In genomic region chr19:53365899-53366493, GRCh38 we compare ENCODE assay signal across 8 cellular contexts. TPM values are rescaled to one million over a fixed set of nuclear protein-coding genes. Genes with fewer than 3 reads are reported as not detected.
DNase-seq lines count a peak whose midpoint lies in the region; ATAC-seq and TF ChIP-seq lines count a peak whose summit lies in the region.

No MANE protein-coding gene starts in this region.

- intact Hi-C loops in activated naive CD4-positive, alpha-beta T cell treated with anti-CD3 and anti-CD28 coated beads for 36 hours (cut with micrococcal nuclease): loop anchor here (1.0 to 2.0 kb wide), 4 partner anchors 29 to 169 kb away; partner anchors contain the start of genes ZNF761, ZNF765 and ZNF845
- intact Hi-C loops in left ventricle myocardium inferior (cut with micrococcal nuclease): no loop called here

- peaks cover 16% of the 10 kb centered on the region for H3K9me3 Mint-ChIP-seq in activated naive CD4-positive, alpha-beta T cell treated with anti-CD3 and anti-CD28 coated beads for 36 hours

- peak overlapping the region; percentile 91 for H3K4me3 Mint-ChIP-seq in activated naive CD4-positive, alpha-beta T cell treated with anti-CD3 and anti-CD28 coated beads for 36 hours

- H3K9ac ChIP-seq in skeletal muscle tissue (ENCODE audit: low read depth in 1 of 3, low read length in 3 of 3): peak overlapping the region; percentile 45 to 65 (median 64)

- peak; percentile 27 for DNase-seq in GF-D8 (lab: John Stamatoyannopoulos, UW)
- DNase-seq in NB4 (ENCODE audit: low read depth): peak; percentile 54
- peak; percentile 59 for DNase-seq in activated naive CD4-positive, alpha-beta T cell treated with anti-CD3 and anti-CD28 coated beads for 36 hours
- DNase-seq in left ventricle myocardium inferior: peak; percentile 15
- DNase-seq in GOT3 (lab: John Stamatoyannopoulos, UW): no peak
- DNase-seq in NCI-H187 treated with DMSO at 0.1 percent for 48 hours (lab: John Stamatoyannopoulos, UW): no peak

- H3K36me3 ChIP-seq in left ventricle myocardium inferior (no peaks in the 10 kb centered on the region), skeletal muscle tissue (ENCODE audit: control insufficient read depth in 3 of 3, insufficient read depth in 3 of 3, low read length in 3 of 3) (no peaks in the 10 kb centered on the region)

- peaks cover 12% of the 10 kb centered on the region for H3K4me1 ChIP-seq in left ventricle myocardium inferior
- peaks cover 0 to 5% (median 0%) of the 10 kb centered on the region in 3 donors for H3K4me1 ChIP-seq in skeletal muscle tissue (ENCODE audit: control insufficient read depth in 3 of 3, insufficient read depth in 3 of 3, low read length in 3 of 3)

- no peaks in the 10 kb centered on the region for H3K9me3 ChIP-seq in left ventricle myocardium inferior (replicated peaks)
- H3K9me3 ChIP-seq in skeletal muscle tissue (ENCODE audit: control insufficient read depth in 3 of 3, low read length in 3 of 3): no peaks in the 10 kb centered on the region

- peaks cover 35% of the 10 kb centered on the region for H3K36me3 Mint-ChIP-seq in activated naive CD4-positive, alpha-beta T cell treated with anti-CD3 and anti-CD28 coated beads for 36 hours (ENCODE audit: low read depth)

- TF ChIP-seq CTCF in NB4 (IDR thresholded peaks at IDR 0.05; ENCODE audit: low read depth, low read length): no peak
- no peak for TF ChIP-seq CTCF in left ventricle myocardium inferior (IDR thresholded peaks at IDR 0.05; ENCODE audit: borderline replicate concordance)

- H3K4me3 ChIP-seq in NB4 (ENCODE audit: low read depth, low read length): peak overlapping the region; percentile 84
- H3K4me3 ChIP-seq in left ventricle myocardium inferior: peak overlapping the region; percentile 86
- H3K4me3 ChIP-seq in skeletal muscle tissue (ENCODE audit: low read length in 3 of 3): peak overlapping the region; percentile 64 to 76 (median 74)

- no peak for TF ChIP-seq POLR2A in NB4 (IDR thresholded peaks at IDR 0.05; ENCODE audit: extremely low read depth, insufficient read length)

- H3K27ac ChIP-seq in left ventricle myocardium inferior (replicated peaks) (peak overlapping the region; percentile 68), skeletal muscle tissue (ENCODE audit: low read depth, low read length) (no peak overlapping the region)

- H3K27me3 ChIP-seq in left ventricle myocardium inferior (ENCODE audit: low read depth) (no peaks in the 10 kb centered on the region), skeletal muscle tissue (ENCODE audit: control insufficient read depth in 3 of 3, insufficient read depth in 3 of 3, low read length in 3 of 3) (no peaks in the 10 kb centered on the region)

- CTCF ChIA-PET in activated naive CD4-positive, alpha-beta T cell treated with anti-CD3 and anti-CD28 coated beads for 36 hours (lab: Charles Lee): no interaction called here

- H3K27ac Mint-ChIP-seq in activated naive CD4-positive, alpha-beta T cell treated with anti-CD3 and anti-CD28 coated beads for 36 hours: peak overlapping the region; percentile 89

- ATAC-seq in GM21737 (IDR thresholded peaks at IDR 0.05; ENCODE audit: unreplicated experiment): peak; percentile 32

- H3K27me3 Mint-ChIP-seq in activated naive CD4-positive, alpha-beta T cell treated with anti-CD3 and anti-CD28 coated beads for 36 hours (ENCODE audit: low read depth): no peaks in the 10 kb centered on the region

- peaks cover 17% of the 10 kb centered on the region for H3K4me1 Mint-ChIP-seq in activated naive CD4-positive, alpha-beta T cell treated with anti-CD3 and anti-CD28 coated beads for 36 hours (ENCODE audit: low read depth)

RNA-seq across cellular contexts. Expression of gene ZNF525, which starts 0.5 kb away (rescaled TPM):
- 10 to 100 TPM; 16.2 to 17.4 TPM for total RNA-seq in activated naive CD4-positive, alpha-beta T cell treated with anti-CD3 and anti-CD28 coated beads for 36 hours
- 4.3 TPM for total RNA-seq in left ventricle myocardium inferior
- 7.8 TPM for total RNA-seq in skeletal muscle tissue

RNA-seq across cellular contexts. Expression of gene ZNF765, which starts 29.0 kb away (rescaled TPM):
- total RNA-seq in activated naive CD4-positive, alpha-beta T cell treated with anti-CD3 and anti-CD28 coated beads for 36 hours: 1 to 10 TPM; 7.9 to 8.0 TPM
- 4.0 TPM for total RNA-seq in left ventricle myocardium inferior
- total RNA-seq in skeletal muscle tissue: 13.0 TPM

RNA-seq across cellular contexts. Expression of gene ZNF845, which starts 32.4 kb away (rescaled TPM):
- total RNA-seq in activated naive CD4-positive, alpha-beta T cell treated with anti-CD3 and anti-CD28 coated beads for 36 hours: 1 to 10 TPM; 4.3 to 4.5 TPM
- 3.5 TPM for total RNA-seq in left ventricle myocardium inferior
- 3.7 TPM for total RNA-seq in skeletal muscle tissue

Comparison
In these comparisons a context has a peak if more than half of its experiments do, and no peak if none do; other contexts are left out.
1. DNase-seq: peak in GF-D8 (single experiment), NB4 (single experiment), activated naive CD4-positive, alpha-beta T cell treated with anti-CD3 and anti-CD28 coated beads for 36 hours (single experiment) and left ventricle myocardium inferior (single experiment); none in GOT3 (single experiment) and NCI-H187 treated with DMSO at 0.1 percent for 48 hours (single experiment).
2. Peak in every context shown above with its lines, with median percentiles within 50 percentile points of each other: H3K4me3 ChIP-seq.